11 cellular contexts compared by ENCODE assay signal in the genomic region with DNA sequence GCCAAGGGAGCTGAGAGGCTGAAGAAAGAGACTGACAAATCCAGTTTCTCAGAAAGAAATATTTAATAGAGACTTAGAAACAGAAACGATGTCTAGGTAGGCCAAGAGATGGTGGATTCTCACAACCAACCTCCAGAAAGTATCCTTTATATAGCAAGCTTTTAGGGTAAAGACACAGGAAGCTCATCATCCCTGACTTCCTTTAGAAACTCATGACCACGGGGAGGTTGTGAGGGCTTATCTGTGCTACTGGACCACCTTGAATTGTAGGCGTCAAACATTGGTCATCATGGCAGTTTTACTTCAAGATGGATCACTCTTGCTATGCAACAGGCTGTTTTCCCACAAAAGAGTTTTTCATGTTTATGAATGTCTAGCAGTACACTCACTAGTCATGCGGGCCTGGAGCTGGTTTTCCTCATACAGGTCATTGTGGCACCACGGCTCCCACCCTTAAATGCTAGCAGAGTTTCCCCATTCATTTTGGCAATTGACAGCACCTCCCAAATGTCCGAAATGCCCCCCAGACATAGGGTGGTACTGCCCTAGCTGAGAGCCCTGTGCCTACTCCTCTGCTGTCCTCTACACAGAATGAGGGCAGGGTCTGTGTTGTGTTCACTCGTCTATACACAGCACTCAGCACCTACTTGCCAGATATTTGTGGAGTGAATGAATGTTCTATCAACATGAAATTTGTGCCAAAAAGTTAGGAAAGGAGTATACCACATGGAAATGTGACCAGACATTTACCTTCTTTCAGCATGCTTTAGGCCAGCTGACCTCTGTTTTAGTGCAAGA. TPM values are rescaled to one million over a fixed set of nuclear protein-coding genes. Genes with fewer than 3 reads are reported as not detected.
DNase-seq lines count a peak whose midpoint lies in the region; ATAC-seq and TF ChIP-seq lines count a peak whose summit lies in the region.
"Had no signal": no experiment of that assay in that cellular context is flagged by ENCODE, and none has a peak within 500 bp of the region (broad histone marks: within the 10 kb centered on the region; RNA-seq: fewer than 3 reads in every experiment).

No MANE protein-coding gene starts in this region.

- no peaks in the 10 kb centered on the region for H3K9me3 Mint-ChIP-seq in stimulated activated naive CD8-positive, alpha-beta T cell treated with anti-CD3 and anti-CD28 coated beads, Interleukin-15, Interleukin-2, amounts not matched to agents 100 ng/mL and 50 ng/mL, for 24 hours
- no peaks in the 10 kb centered on the region for H3K9me3 Mint-ChIP-seq in stimulated activated naive CD8-positive, alpha-beta T cell treated with anti-CD3 and anti-CD28 coated beads, Interleukin-15, amount 100 ng/mL, for 72 hours
- no peaks in the 10 kb centered on the region for H3K9me3 Mint-ChIP-seq in dendritic cell treated with granulocyte-macrophage colony-stimulating factor and Interleukin-4, amounts not matched to agents 40 ng/mL and 50 ng/mL, for 4 days
- no peaks in the 10 kb centered on the region for H3K9me3 Mint-ChIP-seq in natural killer cell
- H3K9me3 Mint-ChIP-seq: activated CD8-positive, alpha-beta T cell treated with anti-CD3 and anti-CD28 coated beads for 36 hours had no signal

- no peak for DNase-seq in stimulated activated naive CD8-positive, alpha-beta T cell treated with anti-CD3 and anti-CD28 coated beads, Interleukin-15, amount 100 ng/mL, for 72 hours
- no peak for DNase-seq in natural killer cell
- DNase-seq in aorta = no peak
- DNase-seq in GF-D8 (lab: John Stamatoyannopoulos, UW) = no peak
- DNase-seq: activated CD8-positive, alpha-beta T cell treated with anti-CD3 and anti-CD28 coated beads for 36 hours; NCI-H146 had no signal

- H3K4me3 ChIP-seq in aorta (ENCODE audit: low read length in 2 of 2) = no peak overlapping the region
- H3K4me3 ChIP-seq: A549 had no signal

- H3K36me3 Mint-ChIP-seq in stimulated activated naive CD8-positive, alpha-beta T cell treated with anti-CD3 and anti-CD28 coated beads, Interleukin-15, Interleukin-2, amounts not matched to agents 100 ng/mL and 50 ng/mL, for 24 hours (ENCODE audit: low read depth) = peaks cover 14% of the 10 kb centered on the region
- H3K36me3 Mint-ChIP-seq in dendritic cell treated with granulocyte-macrophage colony-stimulating factor and Interleukin-4, amounts not matched to agents 40 ng/mL and 50 ng/mL, for 4 days (ENCODE audit: low read depth) = peaks cover 65% of the 10 kb centered on the region
- no peaks in the 10 kb centered on the region for H3K36me3 Mint-ChIP-seq in natural killer cell

- H3K9me3 ChIP-seq in aorta (ENCODE audit: control insufficient read depth, low read length) = no peaks in the 10 kb centered on the region
- H3K9me3 ChIP-seq: A549 had no signal

- H3K27ac Mint-ChIP-seq in stimulated activated naive CD8-positive, alpha-beta T cell treated with anti-CD3 and anti-CD28 coated beads, Interleukin-15, Interleukin-2, amounts not matched to agents 100 ng/mL and 50 ng/mL, for 24 hours = peak overlapping the region; percentile 76
- no peak overlapping the region for H3K27ac Mint-ChIP-seq in stimulated activated naive CD8-positive, alpha-beta T cell treated with anti-CD3 and anti-CD28 coated beads, Interleukin-15, amount 100 ng/mL, for 72 hours
- peak overlapping the region; percentile 84 for H3K27ac Mint-ChIP-seq in dendritic cell treated with granulocyte-macrophage colony-stimulating factor and Interleukin-4, amounts not matched to agents 40 ng/mL and 50 ng/mL, for 4 days
- H3K27ac Mint-ChIP-seq in natural killer cell = peak overlapping the region; percentile 95 to 99
- H3K27ac Mint-ChIP-seq: activated CD8-positive, alpha-beta T cell treated with anti-CD3 and anti-CD28 coated beads for 36 hours had no signal

- intact Hi-C loops in dendritic cell treated with granulocyte-macrophage colony-stimulating factor and Interleukin-4, amounts not matched to agents 40 ng/mL and 50 ng/mL, for 4 days (cut with micrococcal nuclease) = no loop called here
- intact Hi-C loops in natural killer cell (cut with micrococcal nuclease) (loop anchor here (1.0 to 2.0 kb wide), 2 partner anchors 23 to 34 kb away; no protein-coding TSS in a partner anchor), aorta (cut with DNase I) (no loop called here)

- no peak overlapping the region for H3K4me3 Mint-ChIP-seq in stimulated activated naive CD8-positive, alpha-beta T cell treated with anti-CD3 and anti-CD28 coated beads, Interleukin-15, Interleukin-2, amounts not matched to agents 100 ng/mL and 50 ng/mL, for 24 hours
- H3K4me3 Mint-ChIP-seq in stimulated activated naive CD8-positive, alpha-beta T cell treated with anti-CD3 and anti-CD28 coated beads, Interleukin-15, amount 100 ng/mL, for 72 hours = no peak overlapping the region
- H3K4me3 Mint-ChIP-seq in dendritic cell treated with granulocyte-macrophage colony-stimulating factor and Interleukin-4, amounts not matched to agents 40 ng/mL and 50 ng/mL, for 4 days = no peak overlapping the region
- H3K4me3 Mint-ChIP-seq in natural killer cell = peak overlapping the region; percentile 91
- H3K4me3 Mint-ChIP-seq: activated CD8-positive, alpha-beta T cell treated with anti-CD3 and anti-CD28 coated beads for 36 hours had no signal

- no peaks in the 10 kb centered on the region for H3K27me3 ChIP-seq in aorta (ENCODE audit: control insufficient read depth in 1 of 2, insufficient read depth in 2 of 2, low read length in 1 of 2)

- no peaks in the 10 kb centered on the region for H3K27me3 Mint-ChIP-seq in stimulated activated naive CD8-positive, alpha-beta T cell treated with anti-CD3 and anti-CD28 coated beads, Interleukin-15, Interleukin-2, amounts not matched to agents 100 ng/mL and 50 ng/mL, for 24 hours
- H3K27me3 Mint-ChIP-seq in stimulated activated naive CD8-positive, alpha-beta T cell treated with anti-CD3 and anti-CD28 coated beads, Interleukin-15, amount 100 ng/mL, for 72 hours = no peaks in the 10 kb centered on the region
- no peaks in the 10 kb centered on the region for H3K27me3 Mint-ChIP-seq in dendritic cell treated with granulocyte-macrophage colony-stimulating factor and Interleukin-4, amounts not matched to agents 40 ng/mL and 50 ng/mL, for 4 days
- no peaks in the 10 kb centered on the region for H3K27me3 Mint-ChIP-seq in natural killer cell (ENCODE audit: low read depth in 2 of 2)
- H3K27me3 Mint-ChIP-seq: activated CD8-positive, alpha-beta T cell treated with anti-CD3 and anti-CD28 coated beads for 36 hours had no signal

- peaks cover 56% of the 10 kb centered on the region for H3K4me1 Mint-ChIP-seq in stimulated activated naive CD8-positive, alpha-beta T cell treated with anti-CD3 and anti-CD28 coated beads, Interleukin-15, Interleukin-2, amounts not matched to agents 100 ng/mL and 50 ng/mL, for 24 hours (ENCODE audit: low read depth)
- peaks cover 11% of the 10 kb centered on the region for H3K4me1 Mint-ChIP-seq in stimulated activated naive CD8-positive, alpha-beta T cell treated with anti-CD3 and anti-CD28 coated beads, Interleukin-15, amount 100 ng/mL, for 72 hours
- H3K4me1 Mint-ChIP-seq in dendritic cell treated with granulocyte-macrophage colony-stimulating factor and Interleukin-4, amounts not matched to agents 40 ng/mL and 50 ng/mL, for 4 days (ENCODE audit: low read depth) = peaks cover 77% of the 10 kb centered on the region
- peaks cover 76 to 77% of the 10 kb centered on the region in 2 donors for H3K4me1 Mint-ChIP-seq in natural killer cell

- WGBS in aorta, 2 donors = 58 to 64% methylated on average over 7 of the region's 7 CpGs

- no peaks in the 10 kb centered on the region for H3K36me3 ChIP-seq in aorta (ENCODE audit: control insufficient read depth in 1 of 2, insufficient read depth in 2 of 2, low read length in 1 of 2)

- ATAC-seq in stimulated activated naive CD8-positive, alpha-beta T cell treated with anti-CD3 and anti-CD28 coated beads, Interleukin-15, amount 100 ng/mL, for 72 hours = no peak
- ATAC-seq in natural killer cell = no peak
- ATAC-seq in aorta (ENCODE audit: low FRiP score) = peak; percentile 46
- no peak for ATAC-seq in GM19397 (IDR thresholded peaks at IDR 0.05; ENCODE audit: unreplicated experiment)
- no peak for ATAC-seq in HG03460 (IDR thresholded peaks at IDR 0.05; ENCODE audit: unreplicated experiment)
- ATAC-seq: A549; activated CD8-positive, alpha-beta T cell treated with anti-CD3 and anti-CD28 coated beads for 36 hours had no signal

- TF ChIP-seq CTCF in natural killer cell (IDR thresholded peaks at IDR 0.05) = no peak

- peak overlapping the region; percentile 2 to 5 for H3K27ac ChIP-seq in aorta (ENCODE audit: low read depth in 1 of 2, low read length in 2 of 2)
- H3K27ac ChIP-seq: A549 had no signal

- H3K4me1 ChIP-seq in aorta (ENCODE audit: control insufficient read depth in 1 of 2, insufficient read depth in 2 of 2, low read length in 2 of 2) = peaks cover 0 to 4% of the 10 kb centered on the region in 2 donors
- H3K4me1 ChIP-seq: A549 had no signal

RNA-seq across cellular contexts. Expression of gene ATP6V1E2, which starts 26.0 kb away (rescaled TPM):
- total RNA-seq in natural killer cell (10 to 100 TPM in 1 of 3 donors, 1 to 10 TPM in 2; 5.5 to 10.5 (median 7.9) TPM), aorta (1 to 10 TPM; 5.1 to 6.8 TPM)
- polyA plus RNA-seq in aorta = 1 to 10 TPM; 2.9 to 8.0 TPM

RNA-seq across cellular contexts. Expression of gene RHOQ, which starts 26.1 kb away (rescaled TPM):
- total RNA-seq in natural killer cell (100 to 1,000 TPM in 2 of 3 donors, 10 to 100 TPM in 1; 93.7 to 131 (median 102) TPM), aorta (100 to 1,000 TPM; 135 to 172 TPM)
- polyA plus RNA-seq in aorta = 10 to 100 TPM; 59.2 to 98.3 TPM

RNA-seq across cellular contexts. Expression of gene PIGF, which starts 48.4 kb away (rescaled TPM):
- total RNA-seq in natural killer cell = 10 to 100 TPM; 12.3 to 25.4 (median 16.0) TPM
- total RNA-seq in aorta = 10 to 100 TPM; 13.4 to 19.0 TPM
- polyA plus RNA-seq in aorta = 10 to 100 TPM in 1 of 2 donors, 1 to 10 TPM in 1; 6.7 to 15.8 TPM

RNA-seq across cellular contexts. Expression of gene CRIPT, which starts 48.6 kb away (rescaled TPM):
- total RNA-seq in natural killer cell (10 to 100 TPM; 27.3 to 34.3 (median 30.3) TPM), aorta (10 to 100 TPM; 14.7 to 15.6 TPM)
- 10 to 100 TPM; 14.5 to 24.9 TPM for polyA plus RNA-seq in aorta

Comparison
In these comparisons a context has a peak if more than half of its experiments do, and no peak if none do; other contexts are left out.
1. H3K27ac Mint-ChIP-seq: peak in stimulated activated naive CD8-positive, alpha-beta T cell treated with anti-CD3 and anti-CD28 coated beads, Interleukin-15, Interleukin-2, amounts not matched to agents 100 ng/mL and 50 ng/mL, for 24 hours (single experiment), dendritic cell treated with granulocyte-macrophage colony-stimulating factor and Interleukin-4, amounts not matched to agents 40 ng/mL and 50 ng/mL, for 4 days (single experiment) and natural killer cell (2 of 2); none in stimulated activated naive CD8-positive, alpha-beta T cell treated with anti-CD3 and anti-CD28 coated beads, Interleukin-15, amount 100 ng/mL, for 72 hours (0 of 2).